ENCODE assay signal across 8 cellular contexts in the genomic region with DNA sequence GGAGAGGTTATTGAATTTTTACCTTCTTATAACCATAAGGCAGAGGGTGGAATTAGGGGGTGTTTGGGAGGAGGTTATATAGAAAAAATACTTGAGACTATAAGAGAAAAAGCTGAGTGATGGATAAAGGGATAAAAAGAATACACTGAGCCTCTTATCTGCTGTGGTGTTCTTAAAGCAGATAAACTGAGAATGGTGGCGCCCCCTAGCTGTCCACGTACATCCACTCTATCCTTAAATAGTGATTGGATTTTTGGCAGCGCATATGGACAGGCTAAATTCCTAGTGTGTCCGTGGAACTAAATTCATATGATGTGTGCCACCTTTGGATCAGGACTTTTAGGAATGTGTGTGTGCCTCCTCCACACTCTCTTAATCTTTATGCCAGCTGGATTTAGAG.
DNase-seq lines count a peak whose midpoint lies in the region; ATAC-seq, FAIRE-seq and TF ChIP-seq lines count a peak whose summit lies in the region.

No MANE protein-coding gene starts in this region.

- no peaks in the 10 kb centered on the region for H3K79me2 ChIP-seq in Loucy (ENCODE audit: insufficient read depth, low read length)

- peak overlapping the region; percentile 30 for H3K4me3 Mint-ChIP-seq in activated T-helper 17 cell treated with anti-CD3 and anti-CD28 coated beads, Interleukin-2, amount 50 U/mL, for 72 hours

- H3K9ac ChIP-seq in Loucy (ENCODE audit: low read depth, low read length, poor library complexity, severe bottlenecking): no peak overlapping the region

- H3K27ac Mint-ChIP-seq in activated T-helper 17 cell treated with anti-CD3 and anti-CD28 coated beads, Interleukin-2, amount 50 U/mL, for 72 hours: peak overlapping the region; percentile 53

- TF ChIP-seq CTCF in GM13976 (IDR thresholded peaks at IDR 0.05; ENCODE audit: borderline replicate concordance, control extremely low read depth, extremely low read depth, insufficient read depth, missing control alignments) (peak; percentile 58), Loucy (conservative IDR thresholded peaks at IDR 0.05; ENCODE audit: low read length) (peak; percentile 87), left lung (IDR thresholded peaks at IDR 0.05) (peak; percentile 27 to 37), thyroid gland (IDR thresholded peaks at IDR 0.05) (peak in 3 of 6 experiments; percentile 17 to 41 (median 17))

- no peaks in the 10 kb centered on the region for H3K9me2 ChIP-seq in Loucy (replicated peaks; ENCODE audit: low read depth, low read length)

- H3K4me1 Mint-ChIP-seq in activated T-helper 17 cell treated with anti-CD3 and anti-CD28 coated beads, Interleukin-2, amount 50 U/mL, for 72 hours: peaks cover 6% of the 10 kb centered on the region

- H3K4me3 ChIP-seq in Loucy (ENCODE audit: low read length, poor library complexity, severe bottlenecking) (no peak overlapping the region), left lung (no peak overlapping the region), thyroid gland (replicated peaks in 1 of 3) (no peak overlapping the region)

- no peaks in the 10 kb centered on the region for H3K9me3 Mint-ChIP-seq in activated T-helper 17 cell treated with anti-CD3 and anti-CD28 coated beads, Interleukin-2, amount 50 U/mL, for 72 hours

- H3K4me1 ChIP-seq in Loucy (ENCODE audit: insufficient read depth, low read length, poor library complexity, severe bottlenecking) (peaks cover 13% of the 10 kb centered on the region), left lung (no peaks in the 10 kb centered on the region), thyroid gland (no peaks in the 10 kb centered on the region)

- no peaks in the 10 kb centered on the region for H4K20me1 ChIP-seq in Loucy (ENCODE audit: insufficient read depth, low read length, poor library complexity, severe bottlenecking)

- H3K36me3 ChIP-seq in Loucy (ENCODE audit: insufficient read depth, low read length): no peaks in the 10 kb centered on the region
- H3K36me3 ChIP-seq in left lung: no peaks in the 10 kb centered on the region
- H3K36me3 ChIP-seq in thyroid gland: no peaks in the 10 kb centered on the region

- H3K27me3 ChIP-seq in Loucy (ENCODE audit: insufficient read depth, low read length, poor library complexity, severe bottlenecking) (no peaks in the 10 kb centered on the region), left lung (no peaks in the 10 kb centered on the region), thyroid gland (no peaks in the 10 kb centered on the region)

- H3K27me3 Mint-ChIP-seq in activated T-helper 17 cell treated with anti-CD3 and anti-CD28 coated beads, Interleukin-2, amount 50 U/mL, for 72 hours: no peaks in the 10 kb centered on the region

- no peak overlapping the region for H3K4me2 ChIP-seq in Loucy (ENCODE audit: low read depth, low read length, poor library complexity, severe bottlenecking)

- H3K27ac ChIP-seq in left lung: no peak overlapping the region
- H3K27ac ChIP-seq in thyroid gland: no peak overlapping the region

- no peak for DNase-seq in GM13976 (ENCODE audit: low spot score)
- DNase-seq in left lung: peak in 1 of 2 donors; percentile 36
- DNase-seq in thyroid gland: peak; percentile 35 to 41
- no peak for DNase-seq in HTR-8/SVneo (ENCODE audit: insufficient read length, low spot score)

- no peaks in the 10 kb centered on the region for H3F3A ChIP-seq in Loucy (ENCODE audit: low read depth)

- intact Hi-C loops in left lung (cut with DNase I): no loop called here
- intact Hi-C loops in thyroid gland (cut with DNase I): no loop called here

- FAIRE-seq in HTR-8/SVneo (lab: Jason Lieb, UNC): no peak

- ATAC-seq in activated T-helper 17 cell treated with anti-CD3 and anti-CD28 coated beads, Interleukin-2, amount 50 U/mL, for 72 hours (replicated peaks): peak; percentile 43
- ATAC-seq in left lung (peak; percentile 59), GM18520 (IDR thresholded peaks at IDR 0.05; ENCODE audit: unreplicated experiment) (no peak), GM18517 (IDR thresholded peaks at IDR 0.05; ENCODE audit: unreplicated experiment) (no peak)

- H2AFZ ChIP-seq in Loucy (ENCODE audit: low read length): no peak overlapping the region

- WGBS in thyroid gland, 2 donors: 67 to 71% methylated on average over 4 of the region's 4 CpGs

- no peak for TF ChIP-seq POLR2A in thyroid gland (IDR thresholded peaks at IDR 0.05)

- in situ Hi-C loops in GM13976 (cut with MboI; ENCODE audit: low sequenced_read_pairs, unreplicated experiment): no loop called here

- no peaks in the 10 kb centered on the region for H3K36me3 Mint-ChIP-seq in activated T-helper 17 cell treated with anti-CD3 and anti-CD28 coated beads, Interleukin-2, amount 50 U/mL, for 72 hours (ENCODE audit: low read depth)

- H3K9me3 ChIP-seq in Loucy (ENCODE audit: insufficient read depth, low read depth, low read length) (no peaks in the 10 kb centered on the region), left lung (no peaks in the 10 kb centered on the region), thyroid gland (no peaks in the 10 kb centered on the region)

Comparison
In these comparisons a context has a peak if more than half of its experiments do, and no peak if none do; other contexts are left out.
1. DNase-seq: peak in thyroid gland (2 of 2); none in GM13976 (single experiment) and HTR-8/SVneo (single experiment).
2. ATAC-seq: peak in activated T-helper 17 cell treated with anti-CD3 and anti-CD28 coated beads, Interleukin-2, amount 50 U/mL, for 72 hours (single experiment) and left lung (single experiment); none in GM18520 (single experiment) and GM18517 (single experiment).